Comparison of ENCODE assay signal across 17 cellular contexts in the genomic region with DNA sequence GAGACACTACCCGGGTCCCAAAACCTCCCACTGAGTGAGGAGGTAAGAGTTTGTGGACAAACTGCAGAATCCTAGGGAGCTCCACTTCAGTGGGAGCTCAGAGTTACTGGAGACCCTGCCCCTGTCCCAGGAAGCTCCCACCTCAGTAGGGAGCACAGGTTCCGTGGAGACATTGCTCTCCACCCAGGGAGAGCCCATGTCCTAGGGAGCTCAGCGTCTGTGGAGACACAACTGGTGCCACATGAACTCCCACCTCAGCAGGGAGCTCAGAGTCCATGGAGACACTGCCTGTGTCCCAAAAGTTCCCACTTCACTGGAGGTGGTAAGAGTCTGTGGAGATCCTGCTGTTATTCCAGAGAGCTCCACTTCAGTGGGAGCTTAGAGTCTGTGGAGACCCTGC. TPM values are rescaled to one million over a fixed set of nuclear protein-coding genes. Genes with fewer than 3 reads are reported as not detected.
DNase-seq lines count a peak whose midpoint lies in the region; ATAC-seq, FAIRE-seq and TF ChIP-seq lines count a peak whose summit lies in the region.
"Had no signal": no experiment of that assay in that cellular context is flagged by ENCODE, and none has a peak within 500 bp of the region (broad histone marks: within the 10 kb centered on the region; RNA-seq: fewer than 3 reads in every experiment).

No MANE protein-coding gene starts in this region.

- no peaks in the 10 kb centered on the region for H3K9me3 Mint-ChIP-seq in CD4-positive, alpha-beta memory T cell
- no peaks in the 10 kb centered on the region for H3K9me3 Mint-ChIP-seq in stimulated activated effector memory CD8-positive, alpha-beta T cell treated with anti-CD3 and anti-CD28 coated beads, Interleukin-12 subunit alpha, Interleukin-12 subunit beta, amount 100 ng/mL, for 72 hours
- H3K9me3 Mint-ChIP-seq: nephron; T-helper 2 cell treated with Interferon-gamma antibody and Interleukin-4, amounts not matched to agents 5 μg/mL and 100 μg/mL, for 36 hours had no signal

- TF ChIP-seq EP300 in GM12878 (IDR thresholded peaks at IDR 0.05; ENCODE audit: borderline replicate concordance in 1 of 2, control insufficient read depth in 1 of 2, low read depth in 2 of 2, low read length in 2 of 2): no peak

- H3K36me3 Mint-ChIP-seq in CD4-positive, alpha-beta memory T cell: peaks cover 18 to 79% of the 10 kb centered on the region in 2 donors
- peaks cover 100% of the 10 kb centered on the region for H3K36me3 Mint-ChIP-seq in stimulated activated effector memory CD8-positive, alpha-beta T cell treated with anti-CD3 and anti-CD28 coated beads, Interleukin-12 subunit alpha, Interleukin-12 subunit beta, amount 100 ng/mL, for 72 hours

- POLR2A ChIA-PET in CD4-positive, alpha-beta memory T cell (lab: Charles Lee; ENCODE audit: partially characterized antibody): interaction anchor here (0.7 to 21.9 kb wide), 14 partner anchors 9 to 164 kb away, joined by 3 to 551 read pairs (median 5); partner anchors contain the start of genes CCM2, PURB and TBRG4
- POLR2A ChIA-PET in RWPE1 (lab: Yijun Ruan, JAX; ENCODE audit: low non-redundant PET): interaction anchor here (1.2 kb wide), 1 partner anchor 11 kb away, joined by 3 read pairs; no protein-coding TSS in a partner anchor
- POLR2A ChIA-PET in GM12878 (lab: Charles Lee): interaction anchor here (0.7 to 2.6 kb wide), 6 partner anchors 9 to 163 kb away, joined by 3 to 21 read pairs (median 6); partner anchors contain the start of gene CCM2

- peaks cover 19% of the 10 kb centered on the region for H4K20me1 ChIP-seq in GM12878 (ENCODE audit: control insufficient read depth, insufficient read depth)

- 78% methylated on average over 3 of the region's 3 CpGs for WGBS in GM12878 (ENCODE audit: insufficient coverage, insufficient replicate concordance, low lambda C conversion rate, missing lambda C conversion rate)

- peak overlapping the region; percentile 17 for H3K27ac ChIP-seq in CD4-positive, alpha-beta memory T cell (ENCODE audit: low read depth, low read length)
- H3K27ac ChIP-seq in RWPE1 (peak overlapping the region; percentile 9; the same call in 1 of the 2 replicates), GM12878 (ENCODE audit: control insufficient read depth, insufficient read depth) (no peak overlapping the region)
- H3K27ac ChIP-seq: parathyroid adenoma, sigmoid colon, SK-N-MC had no signal

- no peak overlapping the region for H3K4me3 ChIP-seq in CD4-positive, alpha-beta memory T cell (ENCODE audit: low read length in 2 of 2)
- H3K4me3 ChIP-seq in GM12878: no peak overlapping the region
- H3K4me3 ChIP-seq: HAP-1, sigmoid colon, SK-N-MC had no signal

- TF ChIP-seq POLR2A in GM12878 (IDR thresholded peaks at IDR 0.05; ENCODE audit: low read depth, low read length): peak; percentile 63

- RAD21 ChIA-PET in GM12878 (lab: Charles Lee; ENCODE audit: unreplicated experiment): interaction anchor here (1.0 to 14.6 kb wide), 16 partner anchors 11 to 163 kb away, joined by 3 to 303 read pairs (median 8); partner anchors contain the start of genes CCM2, H2AZ2 and TBRG4

- ATAC-seq in GM12878 (no peak), left colon (no peak)
- no peak for ATAC-seq in stimulated activated effector memory CD8-positive, alpha-beta T cell treated with anti-CD3 and anti-CD28 coated beads, Interleukin-12 subunit alpha, Interleukin-12 subunit beta, amount 100 ng/mL, for 72 hours
- ATAC-seq: left lobe of liver had no signal

- no peaks in the 10 kb centered on the region for H3K27me3 ChIP-seq in CD4-positive, alpha-beta memory T cell (ENCODE audit: insufficient read depth, low read length)
- H3K27me3 ChIP-seq in GM12878 (replicated peaks in 1 of 2; ENCODE audit: control insufficient read depth in 2 of 2, insufficient read depth in 2 of 2, low read length in 1 of 2): no peaks in the 10 kb centered on the region
- H3K27me3 ChIP-seq: sigmoid colon had no signal

- no TSS peak for BruUV-seq in GM12878 (replicated peaks; lab: Mats Ljungman, UMichigan)

- peak overlapping the region in 4 of 7 donors; percentile 18 to 69 (median 36) for H3K27ac Mint-ChIP-seq in CD4-positive, alpha-beta memory T cell
- peak overlapping the region; percentile 99 for H3K27ac Mint-ChIP-seq in stimulated activated effector memory CD8-positive, alpha-beta T cell treated with anti-CD3 and anti-CD28 coated beads, Interleukin-12 subunit alpha, Interleukin-12 subunit beta, amount 100 ng/mL, for 72 hours
- H3K27ac Mint-ChIP-seq: nephron had no signal

- TF ChIP-seq RAD21 in GM12878 (IDR thresholded peaks at IDR 0.05; ENCODE audit: insufficient read depth, low read depth, low read length): no peak

- H3K36me3 ChIP-seq in CD4-positive, alpha-beta memory T cell (ENCODE audit: insufficient read depth, low read length): peaks cover 88% of the 10 kb centered on the region
- H3K36me3 ChIP-seq in GM12878 (ENCODE audit: control insufficient read depth in 2 of 2, insufficient read depth in 2 of 2, low read length in 1 of 2): peaks cover 56 to 57% of the 10 kb centered on the region in 2 experiments
- H3K36me3 ChIP-seq: HAP-1, sigmoid colon had no signal

- peaks cover 12 to 54% (median 34%) of the 10 kb centered on the region in 4 donors for H3K4me1 Mint-ChIP-seq in CD4-positive, alpha-beta memory T cell
- H3K4me1 Mint-ChIP-seq in stimulated activated effector memory CD8-positive, alpha-beta T cell treated with anti-CD3 and anti-CD28 coated beads, Interleukin-12 subunit alpha, Interleukin-12 subunit beta, amount 100 ng/mL, for 72 hours: peaks cover 63% of the 10 kb centered on the region
- H3K4me1 Mint-ChIP-seq: nephron had no signal

- CTCF ChIA-PET in CD4-positive, alpha-beta memory T cell (lab: Charles Lee; ENCODE audit: partially characterized antibody): interaction anchor here (0.7 to 10.6 kb wide), 32 partner anchors 8 to 407 kb away, joined by 3 to 239 read pairs (median 9); partner anchors contain the start of genes CCM2 and TBRG4
- CTCF ChIA-PET in RWPE1 (lab: Yijun Ruan, JAX): interaction anchor here (0.6 to 2.5 kb wide), 6 partner anchors 8 to 165 kb away, joined by 3 to 14 read pairs (median 3); partner anchors contain the start of gene TBRG4
- CTCF ChIA-PET in GM12878 (lab: Yijun Ruan, JAX): interaction anchor here (0.7 to 6.9 kb wide), 21 partner anchors 8 to 386 kb away, joined by 3 to 219 read pairs (median 8); partner anchors contain the start of genes CCM2 and NACAD

- in situ Hi-C loops in GM12878 (cut with MboI): loop anchor here (10.0 kb wide), 1 partner anchor 162 kb away; no protein-coding TSS in a partner anchor

- H3K4me3 Mint-ChIP-seq in CD4-positive, alpha-beta memory T cell: no peak overlapping the region
- peak overlapping the region; percentile 32 for H3K4me3 Mint-ChIP-seq in stimulated activated effector memory CD8-positive, alpha-beta T cell treated with anti-CD3 and anti-CD28 coated beads, Interleukin-12 subunit alpha, Interleukin-12 subunit beta, amount 100 ng/mL, for 72 hours
- H3K4me3 Mint-ChIP-seq: nephron; T-helper 2 cell treated with Interferon-gamma antibody and Interleukin-4, amounts not matched to agents 5 μg/mL and 100 μg/mL, for 36 hours had no signal

- TF ChIP-seq CTCF in RWPE1 (conservative IDR thresholded peaks at IDR 0.05; ENCODE audit: low read depth) (no peak), GM12878 (IDR thresholded peaks at IDR 0.05 in 2 of 3, conservative IDR thresholded peaks at IDR 0.05 in 1 of 3; ENCODE audit: control insufficient read depth in 2 of 3, extremely low read depth in 1 of 3, insufficient read depth in 1 of 3, low read depth in 3 of 3, low read length in 3 of 3) (no peak)

- H2AFZ ChIP-seq in GM12878 (ENCODE audit: control insufficient read depth, low read depth, low read length): no peak overlapping the region
- H2AFZ ChIP-seq: parathyroid adenoma had no signal

- no peak overlapping the region for H3K9ac ChIP-seq in GM12878 (ENCODE audit: control insufficient read depth, insufficient read depth, low read length)
- H3K9ac ChIP-seq: parathyroid adenoma had no signal

- no peak for FAIRE-seq in GM12878 (lab: Jason Lieb, UNC)

- no peak for DNase-seq in CD4-positive, alpha-beta memory T cell
- no peak for DNase-seq in RWPE1 (ENCODE audit: low spot score)
- no peak for DNase-seq in GM12878 (ENCODE audit: low read depth, low spot score)
- DNase-seq in stimulated activated effector memory CD8-positive, alpha-beta T cell treated with anti-CD3 and anti-CD28 coated beads, Interleukin-12 subunit alpha, Interleukin-12 subunit beta, amount 100 ng/mL, for 72 hours (ENCODE audit: low spot score in 2 of 2): no peak
- DNase-seq in left colon: no peak
- no peak for DNase-seq in NCI-H2107 (lab: John Stamatoyannopoulos, UW)
- no peak for DNase-seq in SIG-M5 (lab: John Stamatoyannopoulos, UW)
- DNase-seq: activated naive CD4-positive, alpha-beta T cell treated with Interleukin-2 at 50 U/mL for 16 hours; DND-41 had no signal

- H3K79me2 ChIP-seq in GM12878 (ENCODE audit: control insufficient read depth, insufficient read depth, low read length): peaks cover 44% of the 10 kb centered on the region
- H3K79me2 ChIP-seq: parathyroid adenoma had no signal

- no peaks in the 10 kb centered on the region for H3K27me3 Mint-ChIP-seq in CD4-positive, alpha-beta memory T cell

- H3K9me3 ChIP-seq in CD4-positive, alpha-beta memory T cell (ENCODE audit: control insufficient read depth in 1 of 2, low read length in 2 of 2): no peaks in the 10 kb centered on the region
- H3K9me3 ChIP-seq in GM12878 (replicated peaks; ENCODE audit: control insufficient read depth, insufficient read depth, low read length): no peaks in the 10 kb centered on the region
- H3K9me3 ChIP-seq: HAP-1, sigmoid colon had no signal

- H3K4me1 ChIP-seq in CD4-positive, alpha-beta memory T cell (ENCODE audit: insufficient read depth, low read length): peaks cover 50% of the 10 kb centered on the region
- H3K4me1 ChIP-seq in GM12878 (ENCODE audit: control insufficient read depth, insufficient read depth, low read length): peaks cover 24% of the 10 kb centered on the region
- H3K4me1 ChIP-seq: HAP-1, parathyroid adenoma, sigmoid colon had no signal

- SMC1A ChIA-PET in GM12878 (lab: Charles Lee; ENCODE audit: uncharacterized antibody, unreplicated experiment): interaction anchor here (1.2 to 16.7 kb wide), 12 partner anchors 11 to 164 kb away, joined by 3 to 303 read pairs (median 8); partner anchors contain the start of genes CCM2 and TBRG4

- intact Hi-C loops in CD4-positive, alpha-beta memory T cell (cut with micrococcal nuclease): no loop called here
- intact Hi-C loops in GM12878 (cut with micrococcal nuclease; ENCODE audit: unreplicated experiment): no loop called here
- intact Hi-C loops in left colon (cut with DNase I, micrococcal nuclease): loop anchor here in 1 of 2 donors (10.0 kb wide), 1 partner anchor 162 kb away; no protein-coding TSS in a partner anchor

- H3K4me2 ChIP-seq in GM12878 (ENCODE audit: control insufficient read depth, insufficient read depth): no peak overlapping the region

RNA-seq across cellular contexts. Expression of gene MYO1G, which starts 6.3 kb away (rescaled TPM):
- 10 to 100 TPM; 92.9 to 94.2 TPM for total RNA-seq in CD4-positive, alpha-beta memory T cell
- 100 to 1,000 TPM; 143 to 168 TPM for polyA plus RNA-seq in CD4-positive, alpha-beta memory T cell
- total RNA-seq in GM12878 (2013; cell fraction: nucleolus; rRNA removed): 406 and 444 TPM in 2 replicates
- total RNA-seq in GM12878 (2014; rRNA removed) (154 and 176 TPM in 2 replicates), GM12878 (2014; rRNA removed; fragmentation: Illumina TruSeq; extraction: Trizol) (63.7 and 66.1 TPM in 2 replicates), GM12878 (2021) (224 and 232 TPM in 2 replicates), left colon (1 to 10 TPM; 2.6 to 4.2 TPM)
- 91.4 TPM for polyA plus RNA-seq in GM12878 (2011; ENCODE audit: low read depth)
- polyA plus RNA-seq in GM12878 (2011; rRNA removed) (54.3 and 118 TPM in 2 replicates), GM12878 (2014; fragmentation: Illumina TruSeq; extraction: Trizol) (36.1 and 77.2 TPM in 2 replicates), GM12878 (2014; fragmentation: Nextera tagmentation; extraction: Ambion mirVana) (1 to 10 TPM; 1.8 to 3.3 TPM), GM12878 (2014; rRNA removed) (150 and 184 TPM in 2 replicates), GM12878 (2016; fragmentation: Nextera tagmentation; extraction: Ambion mirVana) (100 to 1,000 TPM; 185 to 216 TPM)
- 111 and 152 TPM in 2 replicates for polyA plus RNA-seq in GM12878 (2011; cell fraction: cytosol; rRNA removed)
- polyA plus RNA-seq in GM12878 (2011; cell fraction: nucleus; rRNA removed): 518 and 587 TPM in 2 replicates
- polyA plus RNA-seq in GM12878 (2012): 195 and 215 TPM in 2 replicates
- polyA minus RNA-seq in GM12878 (2011; rRNA and poly(A)+ RNA removed): 230 and 324 TPM in 2 replicates
- polyA minus RNA-seq in GM12878 (2011; cell fraction: cytosol; rRNA and poly(A)+ RNA removed): 97.1 and 110 TPM in 2 replicates
- polyA minus RNA-seq in GM12878 (2011; cell fraction: nucleus; rRNA and poly(A)+ RNA removed): 238 and 294 TPM in 2 replicates
- total RNA-seq: glomerular endothelial cell had no signal

RNA-seq across cellular contexts. Expression of gene CCM2, which starts 27.4 kb away (rescaled TPM):
- 100 to 1,000 TPM; 192 to 200 TPM for total RNA-seq in CD4-positive, alpha-beta memory T cell
- 10 to 100 TPM; 82.1 to 91.9 TPM for polyA plus RNA-seq in CD4-positive, alpha-beta memory T cell
- 36.2 and 40.0 TPM in 2 replicates for total RNA-seq in GM12878 (2013; cell fraction: nucleolus; rRNA removed)
- total RNA-seq in GM12878 (2014; rRNA removed): 71.6 and 74.7 TPM in 2 replicates
- total RNA-seq in GM12878 (2014; rRNA removed; fragmentation: Illumina TruSeq; extraction: Trizol): 34.3 and 35.6 TPM in 2 replicates
- 61.2 and 61.6 TPM in 2 replicates for total RNA-seq in GM12878 (2021)
- polyA plus RNA-seq in GM12878 (2011; ENCODE audit: low read depth): 25.8 TPM
- 22.5 and 30.2 TPM in 2 replicates for polyA plus RNA-seq in GM12878 (2011; rRNA removed)
- 45.3 and 56.3 TPM in 2 replicates for polyA plus RNA-seq in GM12878 (2011; cell fraction: cytosol; rRNA removed)
- polyA plus RNA-seq in GM12878 (2011; cell fraction: nucleus; rRNA removed): 67.7 and 71.7 TPM in 2 replicates
- 51.5 and 60.9 TPM in 2 replicates for polyA plus RNA-seq in GM12878 (2012)
- polyA plus RNA-seq in GM12878 (2014; fragmentation: Illumina TruSeq; extraction: Trizol): 19.1 and 36.2 TPM in 2 replicates
- 1 to 10 TPM in 1 of 2 experiments, under 1 TPM in 1; 1.00 to 4.1 TPM for polyA plus RNA-seq in GM12878 (2014; fragmentation: Nextera tagmentation; extraction: Ambion mirVana)
- 70.8 and 73.7 TPM in 2 replicates for polyA plus RNA-seq in GM12878 (2014; rRNA removed)
- 10 to 100 TPM; 75.2 to 82.3 TPM for polyA plus RNA-seq in GM12878 (2016; fragmentation: Nextera tagmentation; extraction: Ambion mirVana)
- 31.6 and 47.1 TPM in 2 replicates for polyA minus RNA-seq in GM12878 (2011; rRNA and poly(A)+ RNA removed)
- 18.2 and 29.1 TPM in 2 replicates for polyA minus RNA-seq in GM12878 (2011; cell fraction: cytosol; rRNA and poly(A)+ RNA removed)
- 15.1 and 19.7 TPM in 2 replicates for polyA minus RNA-seq in GM12878 (2011; cell fraction: nucleus; rRNA and poly(A)+ RNA removed)
- total RNA-seq in left colon: 10 to 100 TPM; 33.7 to 39.1 TPM

Comparison
In these comparisons a context has a peak if more than half of its experiments do, and no peak if none do; other contexts are left out.
1. RNA of gene MYO1G, which starts 6.3 kb away (total RNA-seq): 63.7 to 444 TPM in GM12878 and 92.9 to 94.2 TPM in CD4-positive, alpha-beta memory T cell; 2.6 to 4.2 TPM in left colon; every median in the first group is over 10 times any median in the second.